11 cellular contexts compared by ENCODE assay signal in the genomic region with DNA sequence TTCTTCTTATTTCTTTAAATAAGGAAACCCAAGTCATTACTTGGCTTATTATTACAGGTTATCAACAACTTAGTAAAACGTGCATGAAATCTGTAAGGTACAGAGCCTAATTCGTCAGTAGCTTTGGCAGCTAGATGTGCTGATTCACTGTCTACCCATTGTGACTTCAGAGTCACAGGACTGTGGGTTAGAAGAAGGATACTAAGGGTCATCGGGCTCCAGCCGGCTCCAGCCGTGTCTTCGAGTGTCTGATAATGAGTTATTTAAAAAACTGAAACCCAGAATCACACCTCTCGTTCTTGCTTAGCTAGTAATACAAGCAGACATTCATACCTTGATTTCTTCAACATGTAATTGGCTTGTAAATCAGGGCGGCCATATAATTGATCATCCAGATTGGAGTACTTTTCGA.
DNase-seq lines count a peak whose midpoint lies in the region; ATAC-seq, FAIRE-seq and TF ChIP-seq lines count a peak whose summit lies in the region.
"Had no signal": no experiment of that assay in that cellular context is flagged by ENCODE, and none has a peak within 500 bp of the region (broad histone marks: within the 10 kb centered on the region; RNA-seq: fewer than 3 reads in every experiment).

No MANE protein-coding gene starts in this region.

- no peaks in the 10 kb centered on the region for H3K9me3 ChIP-seq in K562 (replicated peaks; ENCODE audit: control insufficient read depth, insufficient read depth, low read depth, low read length)
- no peaks in the 10 kb centered on the region for H3K9me3 ChIP-seq in keratinocyte (ENCODE audit: control insufficient read depth, low read depth, low read length)
- H3K9me3 ChIP-seq: prostate gland had no signal

- no peak overlapping the region for H3K27ac Mint-ChIP-seq in activated naive CD8-positive, alpha-beta T cell treated with anti-CD3 and anti-CD28 coated beads, Interleukin-2, amount 50 U/mL, for 24 hours
- H3K27ac Mint-ChIP-seq in effector memory CD8-positive, alpha-beta T cell: no peak overlapping the region
- H3K27ac Mint-ChIP-seq: dendritic cell treated with granulocyte-macrophage colony-stimulating factor and Interleukin-4, amounts not matched to agents 40 ng/mL and 50 ng/mL, for 4 days had no signal

- peak; percentile 47; the same call in 1 of the 2 replicates for TF ChIP-seq EP300 in K562 (IDR thresholded peaks at IDR 0.05; ENCODE audit: low read length)

- no peaks in the 10 kb centered on the region for H3K36me3 Mint-ChIP-seq in activated naive CD8-positive, alpha-beta T cell treated with anti-CD3 and anti-CD28 coated beads, Interleukin-2, amount 50 U/mL, for 24 hours (ENCODE audit: low read depth)
- no peaks in the 10 kb centered on the region for H3K36me3 Mint-ChIP-seq in effector memory CD8-positive, alpha-beta T cell (ENCODE audit: insufficient read depth)

- no TSS peak for BruUV-seq in K562 (replicated peaks; lab: Mats Ljungman, UMichigan)

- intact Hi-C loops in K562 (cut with micrococcal nuclease): no loop called here

- peaks cover 5% of the 10 kb centered on the region for H3K27me3 Mint-ChIP-seq in activated naive CD8-positive, alpha-beta T cell treated with anti-CD3 and anti-CD28 coated beads, Interleukin-2, amount 50 U/mL, for 24 hours
- peaks cover 4 to 6% of the 10 kb centered on the region in 2 donors for H3K27me3 Mint-ChIP-seq in effector memory CD8-positive, alpha-beta T cell
- H3K27me3 Mint-ChIP-seq: dendritic cell treated with granulocyte-macrophage colony-stimulating factor and Interleukin-4, amounts not matched to agents 40 ng/mL and 50 ng/mL, for 4 days had no signal

- H3K36me3 ChIP-seq in K562 (ENCODE audit: control insufficient read depth, insufficient read depth, low read length): no peaks in the 10 kb centered on the region
- peaks cover 0 to 8% of the 10 kb centered on the region in 2 experiments for H3K36me3 ChIP-seq in keratinocyte (ENCODE audit: control insufficient read depth in 2 of 2, extremely low read depth in 1 of 2, insufficient read depth in 2 of 2, low read length in 2 of 2)
- H3K36me3 ChIP-seq: prostate gland had no signal

- H3K79me2 ChIP-seq in K562 (ENCODE audit: control insufficient read depth, insufficient read depth, low read length) (no peaks in the 10 kb centered on the region), keratinocyte (ENCODE audit: control insufficient read depth, insufficient read depth, low read length) (peaks cover 88% of the 10 kb centered on the region)

- dilution Hi-C loops in keratinocyte (cut with MboI; ENCODE audit: extremely low pct_ligation_motif_present, low sequenced_read_pairs): no loop called here

- H3K9me1 ChIP-seq in K562 (ENCODE audit: control insufficient read depth, insufficient read depth, low read length): no peaks in the 10 kb centered on the region
- peaks cover 2% of the 10 kb centered on the region for H3K9me1 ChIP-seq in keratinocyte (ENCODE audit: control insufficient read depth, extremely low read depth, insufficient read depth, low read length)

- H4K20me1 ChIP-seq in K562 (replicated peaks; ENCODE audit: control insufficient read depth, insufficient read depth, low read length) (no peaks in the 10 kb centered on the region; the same call in 1 of the 2 replicates), keratinocyte (ENCODE audit: control insufficient read depth, extremely low read depth, insufficient read depth, low read length) (no peaks in the 10 kb centered on the region)

- TF ChIP-seq CTCF in K562 (IDR thresholded peaks at IDR 0.05 in 2 of 3, conservative IDR thresholded peaks at IDR 0.05 in 1 of 3; ENCODE audit: insufficient read depth in 2 of 3, low read depth in 1 of 3, low read length in 3 of 3): no peak
- no peak for TF ChIP-seq CTCF in keratinocyte (optimal IDR thresholded peaks at IDR 0.05 in 1 of 3, IDR thresholded peaks at IDR 0.05 in 1 of 3, conservative IDR thresholded peaks at IDR 0.05 in 1 of 3; ENCODE audit: extremely low read depth in 1 of 3, insufficient read depth in 2 of 3, low read length in 3 of 3)

- H3K4me1 Mint-ChIP-seq in activated naive CD8-positive, alpha-beta T cell treated with anti-CD3 and anti-CD28 coated beads, Interleukin-2, amount 50 U/mL, for 24 hours: no peaks in the 10 kb centered on the region
- H3K4me1 Mint-ChIP-seq in effector memory CD8-positive, alpha-beta T cell (ENCODE audit: low read depth in 2 of 2): no peaks in the 10 kb centered on the region

- CTCF ChIA-PET in K562 (lab: Yijun Ruan, JAX; ENCODE audit: low intra/inter-chr PET ratio): no interaction called here

- peaks cover 3% of the 10 kb centered on the region in 2 experiments; a peak in 2 of 5 replicates for H3K27me3 ChIP-seq in K562 (ENCODE audit: control insufficient read depth in 2 of 2, insufficient read depth in 2 of 2, low read length in 2 of 2)
- no peaks in the 10 kb centered on the region for H3K27me3 ChIP-seq in keratinocyte (ENCODE audit: control insufficient read depth, extremely low read depth, insufficient read depth, low read length)

- H3K4me2 ChIP-seq in K562 (ENCODE audit: insufficient read depth, low read length): no peak overlapping the region
- H3K4me2 ChIP-seq in keratinocyte (ENCODE audit: control insufficient read depth, extremely low read depth, insufficient read depth, low read depth, low read length): peak overlapping the region; percentile 8

- POLR2A ChIA-PET in K562 (lab: Yijun Ruan, JAX): interaction anchor here (0.8 kb wide), 1 partner anchor 10 kb away, joined by 3 read pairs; no protein-coding TSS in a partner anchor

- peak; percentile 41 for ATAC-seq in HG03097 (IDR thresholded peaks at IDR 0.05; ENCODE audit: low FRiP score, unreplicated experiment)
- peak; percentile 83 for ATAC-seq in K562
- no peak for ATAC-seq in activated naive CD8-positive, alpha-beta T cell treated with anti-CD3 and anti-CD28 coated beads, Interleukin-2, amount 50 U/mL, for 24 hours
- no peak for ATAC-seq in effector memory CD8-positive, alpha-beta T cell (replicated peaks)

- H3K4me3 Mint-ChIP-seq in activated naive CD8-positive, alpha-beta T cell treated with anti-CD3 and anti-CD28 coated beads, Interleukin-2, amount 50 U/mL, for 24 hours: no peak overlapping the region
- H3K4me3 Mint-ChIP-seq in effector memory CD8-positive, alpha-beta T cell: no peak overlapping the region
- H3K4me3 Mint-ChIP-seq: dendritic cell treated with granulocyte-macrophage colony-stimulating factor and Interleukin-4, amounts not matched to agents 40 ng/mL and 50 ng/mL, for 4 days had no signal

- H3K27ac ChIP-seq in K562 (ENCODE audit: extremely low read depth, low read depth, low read length) (no peak overlapping the region), keratinocyte (ENCODE audit: control insufficient read depth, insufficient read depth, low read length) (peak overlapping the region; percentile 41), temporal lobe (ENCODE audit: low read depth, low read length) (peak overlapping the region; percentile 91)
- H3K27ac ChIP-seq: prostate gland had no signal

- WGBS in K562 (ENCODE audit: insufficient coverage, low coverage, missing lambda C conversion rate): under 1% methylated on average over 9 of the region's 9 CpGs

- in situ Hi-C loops in K562 (cut with MboI): no loop called here

- DNase-seq in K562 (ENCODE audit: extremely low read depth in 1 of 4, low spot score in 3 of 4): peak; percentile 29 to 76 (median 42)
- DNase-seq in keratinocyte (ENCODE audit: low read depth, low spot score): no peak
- DNase-seq in NCI-H1436 (lab: John Stamatoyannopoulos, UW): no peak
- DNase-seq in activated naive CD8-positive, alpha-beta T cell treated with anti-CD3 and anti-CD28 coated beads, Interleukin-2, amount 50 U/mL, for 24 hours: no peak
- DNase-seq in effector memory CD8-positive, alpha-beta T cell: no peak
- DNase-seq in COLO668 (lab: John Stamatoyannopoulos, UW; ENCODE audit: unreplicated experiment): no peak
- DNase-seq: NCI-H2081 had no signal

- no peak; a peak in 1 of 4 replicates for TF ChIP-seq RAD21 in K562 (CRISPR knock-in tag; conservative IDR thresholded peaks at IDR 0.05 in 1 of 2, IDR thresholded peaks at IDR 0.05 in 1 of 2)

- no peak for TF ChIP-seq POLR2A in K562 (conservative IDR thresholded peaks at IDR 0.05)

- FAIRE-seq in K562 (lab: Jason Lieb, UNC): no peak
- peak; percentile 57 for FAIRE-seq in keratinocyte (lab: Jason Lieb, UNC)

- H3K4me1 ChIP-seq in K562 (replicated peaks in 1 of 2; ENCODE audit: control insufficient read depth in 2 of 2, insufficient read depth in 2 of 2, low read length in 2 of 2) (no peaks in the 10 kb centered on the region), keratinocyte (ENCODE audit: control insufficient read depth, extremely low read depth, insufficient read depth, low read length) (peaks cover 40% of the 10 kb centered on the region)
- H3K4me1 ChIP-seq: prostate gland had no signal

- no peak overlapping the region for H2AFZ ChIP-seq in K562 (ENCODE audit: low read depth, low read length)
- no peak overlapping the region for H2AFZ ChIP-seq in keratinocyte (ENCODE audit: control insufficient read depth, low read length)

- no peak overlapping the region for H3K4me3 ChIP-seq in K562
- H3K4me3 ChIP-seq in keratinocyte (ENCODE audit: control insufficient read depth in 2 of 3, extremely low read depth in 1 of 3, insufficient read depth in 2 of 3, low read depth in 1 of 3, low read length in 3 of 3): no peak overlapping the region
- H3K4me3 ChIP-seq: prostate gland had no signal

- no peaks in the 10 kb centered on the region for H3K9me3 Mint-ChIP-seq in activated naive CD8-positive, alpha-beta T cell treated with anti-CD3 and anti-CD28 coated beads, Interleukin-2, amount 50 U/mL, for 24 hours
- no peaks in the 10 kb centered on the region for H3K9me3 Mint-ChIP-seq in effector memory CD8-positive, alpha-beta T cell

- H3K9ac ChIP-seq in K562 (ENCODE audit: insufficient read depth in 1 of 2, low read depth in 2 of 2, low read length in 2 of 2) (no peak overlapping the region), keratinocyte (ENCODE audit: control insufficient read depth, extremely low read depth, insufficient read depth, low read length) (no peak overlapping the region)

TF ChIP-seq in K562, 482 proteins besides CTCF, POLR2A, EP300 and RAD21 (continues in another document):
- TF ChIP-seq TRIM24 (IDR thresholded peaks at IDR 0.05) (0 out of 4 replicates have a peak, but pooled peaks of 1 of the 2 experiments have one; percentile 24), JUND (IDR thresholded peaks at IDR 0.05; ENCODE audit: borderline replicate concordance, low read depth, low read length) (peak; percentile 53; the same call in 1 of the 2 replicates), JUND (tag; IDR thresholded peaks at IDR 0.05; ENCODE audit: borderline replicate concordance, low read depth, low read length) (no peak; the same call in 2 of the 3 replicates), ZNF561 (CRISPR knock-in tag; conservative IDR thresholded peaks at IDR 0.05) (no peak), BHLHE40 (IDR thresholded peaks at IDR 0.05; ENCODE audit: low read length) (peak; percentile 43; the same call in 1 of the 2 replicates), MEIS2 (IDR thresholded peaks at IDR 0.05; ENCODE audit: partially characterized antibody) (peak; percentile 70), ZC3H11A (IDR thresholded peaks at IDR 0.05; ENCODE audit: low read depth, low read length) (no peak), ESRRA (IDR thresholded peaks at IDR 0.05; ENCODE audit: borderline replicate concordance, low read depth) (0 out of 2 replicates have a peak, but pooled peaks have one; percentile 35), DPF2 (IDR thresholded peaks at IDR 0.05) (peak; percentile 32; the same call in 1 of the 2 replicates)

Comparison
In these comparisons a context has a peak if more than half of its experiments do, and no peak if none do; other contexts are left out.
1. ATAC-seq: peak in HG03097 (single experiment) and K562 (single experiment); none in activated naive CD8-positive, alpha-beta T cell treated with anti-CD3 and anti-CD28 coated beads, Interleukin-2, amount 50 U/mL, for 24 hours (single experiment) and effector memory CD8-positive, alpha-beta T cell (single experiment).
2. DNase-seq: peak in K562 (4 of 4); none in keratinocyte (single experiment), NCI-H1436 (single experiment), activated naive CD8-positive, alpha-beta T cell treated with anti-CD3 and anti-CD28 coated beads, Interleukin-2, amount 50 U/mL, for 24 hours (single experiment), effector memory CD8-positive, alpha-beta T cell (0 of 3) and COLO668 (single experiment).